8 cellular contexts compared by ENCODE assay signal in genomic region chr1:198497326-198498220, GRCh38. TPM values are rescaled to one million over a fixed set of nuclear protein-coding genes. Genes with fewer than 3 reads are reported as not detected.
A peak's percentile ranks its signal among the peaks of the same experiment; 100 is the strongest.
DNase-seq lines count a peak whose midpoint lies in the region; ATAC-seq and TF ChIP-seq lines count a peak whose summit lies in the region.

No MANE protein-coding gene starts in this region.

- no peaks in the 10 kb centered on the region for H3K27me3 ChIP-seq in dorsolateral prefrontal cortex

- H3K27ac ChIP-seq in dorsolateral prefrontal cortex: peak overlapping the region in 31 of 59 donors; percentile 6 to 69 (median 38)

- intact Hi-C loops in dorsolateral prefrontal cortex (cut with DNase I): no loop called here

- peak; percentile 37 for ATAC-seq in GM18867 (IDR thresholded peaks at IDR 0.05; ENCODE audit: unreplicated experiment)
- ATAC-seq in HG02763 (IDR thresholded peaks at IDR 0.05; ENCODE audit: unreplicated experiment): no peak

- DNase-seq in NOMO-1 (lab: John Stamatoyannopoulos, UW; ENCODE audit: unreplicated experiment in 2 of 2): peak; percentile 15 to 51
- peak in 1 of 10 donors; percentile 23 for DNase-seq in dorsolateral prefrontal cortex
- DNase-seq in putamen (ENCODE audit: low spot score): peak; percentile 34
- no peak for DNase-seq in UCSD-AML1 (lab: John Stamatoyannopoulos, UW; ENCODE audit: unreplicated experiment)
- DNase-seq in NCI-H748 treated with DMSO at 0.1 percent for 48 hours (lab: John Stamatoyannopoulos, UW): no peak
- DNase-seq in HUDEP-2 (lab: John Stamatoyannopoulos, UW; ENCODE audit: unreplicated experiment in 76 of 76): no peak

- no peak overlapping the region for H3K4me3 ChIP-seq in dorsolateral prefrontal cortex

- TF ChIP-seq CTCF in dorsolateral prefrontal cortex (IDR thresholded peaks at IDR 0.05 in 54 of 56, conservative IDR thresholded peaks at IDR 0.05 in 2 of 56; ENCODE audit: low read depth in 1 of 56, partially characterized antibody in 56 of 56): no peak

RNA-seq across cellular contexts. Expression of gene ATP6V1G3, which starts 42.9 kb away (rescaled TPM):
- total RNA-seq in dorsolateral prefrontal cortex: not detected

Comparison
In these comparisons a context has a peak if more than half of its experiments do, and no peak if none do; other contexts are left out.
1. DNase-seq: peak in NOMO-1 (2 of 2) and putamen (single experiment); none in UCSD-AML1 (single experiment), NCI-H748 treated with DMSO at 0.1 percent for 48 hours (single experiment) and HUDEP-2 (0 of 76).